11 cellular contexts compared by ENCODE assay signal in the genomic region with DNA sequence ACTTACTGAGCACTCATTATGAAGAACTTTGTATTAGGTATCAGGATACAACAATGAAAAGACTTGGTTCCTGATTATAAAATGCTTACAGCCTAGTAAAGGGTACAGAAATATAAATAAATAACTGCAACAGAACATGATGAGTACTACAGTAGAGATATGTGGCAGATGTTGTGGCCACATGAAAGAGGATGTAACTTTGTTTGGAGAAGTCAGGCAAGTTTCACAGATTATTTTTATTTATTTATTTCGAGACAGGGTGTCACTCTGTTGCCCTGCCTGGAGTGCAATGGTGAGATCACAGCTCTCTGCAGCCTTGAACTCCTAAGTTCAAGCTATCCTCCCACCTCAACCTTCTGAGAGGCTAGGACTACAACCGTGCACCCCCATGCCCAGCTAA. TPM values are rescaled to one million over a fixed set of nuclear protein-coding genes. Genes with fewer than 3 reads are reported as not detected.
DNase-seq lines count a peak whose midpoint lies in the region; ATAC-seq and TF ChIP-seq lines count a peak whose summit lies in the region.
"Had no signal": no experiment of that assay in that cellular context is flagged by ENCODE, and none has a peak within 500 bp of the region (broad histone marks: within the 10 kb centered on the region; RNA-seq: fewer than 3 reads in every experiment).

No MANE protein-coding gene starts in this region.

- no peak for DNase-seq in central memory CD8-positive, alpha-beta T cell (ENCODE audit: low spot score in 2 of 2)
- no peak for DNase-seq in cortex of kidney (lab: John Stamatoyannopoulos, UW)
- DNase-seq in activated CD4-positive, alpha-beta T cell treated with anti-CD3 and anti-CD28 coated beads for 36 hours: no peak
- no peak for DNase-seq in sigmoid colon
- no peak for DNase-seq in ovary
- DNase-seq: Calu3 had no signal

- TF ChIP-seq EP300 in sigmoid colon (IDR thresholded peaks at IDR 0.05) (no peak), ovary (IDR thresholded peaks at IDR 0.05) (no peak)

- H3K27me3 Mint-ChIP-seq in central memory CD8-positive, alpha-beta T cell: peaks cover 14% of the 10 kb centered on the region
- peaks cover 3% of the 10 kb centered on the region for H3K27me3 Mint-ChIP-seq in activated CD4-positive, alpha-beta T cell treated with anti-CD3 and anti-CD28 coated beads for 36 hours

- WGBS in sigmoid colon, 2 donors: 72 to 86% methylated on average over 2 of the region's 2 CpGs
- WGBS in ovary, 3 donors: 12 to 40% (median 12%) methylated on average over 2 of the region's 2 CpGs

- H3K27me3 ChIP-seq in sigmoid colon (no peaks in the 10 kb centered on the region), ovary (no peaks in the 10 kb centered on the region)

- H3K4me3 ChIP-seq in sigmoid colon (no peak overlapping the region), ovary (no peak overlapping the region)

- POLR2A ChIA-PET in activated CD4-positive, alpha-beta T cell treated with anti-CD3 and anti-CD28 coated beads for 36 hours (lab: Charles Lee): no interaction called here

- H3K4me1 ChIP-seq in sigmoid colon (no peaks in the 10 kb centered on the region), ovary (ENCODE audit: insufficient read depth) (no peaks in the 10 kb centered on the region)

- H3K27ac ChIP-seq in sigmoid colon (no peak overlapping the region), ovary (no peak overlapping the region)

- H3K27ac Mint-ChIP-seq in central memory CD8-positive, alpha-beta T cell (ENCODE audit: low read depth): no peak overlapping the region
- no peak overlapping the region for H3K27ac Mint-ChIP-seq in activated CD4-positive, alpha-beta T cell treated with anti-CD3 and anti-CD28 coated beads for 36 hours
- H3K27ac Mint-ChIP-seq: T-helper 1 cell treated with Interleukin-12 subunit alpha and Interleukin-12 subunit beta and Interleukin-4 antibody, amounts not matched to agents 30 μg/mL and 1 μg/mL, for 36 hours had no signal

- H3K4me1 Mint-ChIP-seq in central memory CD8-positive, alpha-beta T cell: no peaks in the 10 kb centered on the region
- H3K4me1 Mint-ChIP-seq in activated CD4-positive, alpha-beta T cell treated with anti-CD3 and anti-CD28 coated beads for 36 hours: no peaks in the 10 kb centered on the region

- H3K9me3 ChIP-seq in sigmoid colon: no peaks in the 10 kb centered on the region
- no peaks in the 10 kb centered on the region for H3K9me3 ChIP-seq in ovary

- ATAC-seq in GM18517 (IDR thresholded peaks at IDR 0.05; ENCODE audit: unreplicated experiment) (peak; percentile 79), GM21447 (IDR thresholded peaks at IDR 0.05; ENCODE audit: unreplicated experiment) (peak; percentile 82), HG03159 (IDR thresholded peaks at IDR 0.05; ENCODE audit: unreplicated experiment) (peak; percentile 90)
- peak; percentile 32 for ATAC-seq in central memory CD8-positive, alpha-beta T cell (replicated peaks; ENCODE audit: extremely low read depth, poor library complexity, severe bottlenecking)
- ATAC-seq in activated CD4-positive, alpha-beta T cell treated with anti-CD3 and anti-CD28 coated beads for 36 hours: no peak
- ATAC-seq: HepG2 had no signal

- H3K4me3 Mint-ChIP-seq in central memory CD8-positive, alpha-beta T cell: no peak overlapping the region
- no peak overlapping the region for H3K4me3 Mint-ChIP-seq in activated CD4-positive, alpha-beta T cell treated with anti-CD3 and anti-CD28 coated beads for 36 hours
- H3K4me3 Mint-ChIP-seq: T-helper 1 cell treated with Interleukin-12 subunit alpha and Interleukin-12 subunit beta and Interleukin-4 antibody, amounts not matched to agents 30 μg/mL and 1 μg/mL, for 36 hours had no signal

- H3K36me3 ChIP-seq in sigmoid colon (no peaks in the 10 kb centered on the region), ovary (no peaks in the 10 kb centered on the region)

- no peaks in the 10 kb centered on the region for H3K9me3 Mint-ChIP-seq in central memory CD8-positive, alpha-beta T cell
- no peaks in the 10 kb centered on the region for H3K9me3 Mint-ChIP-seq in activated CD4-positive, alpha-beta T cell treated with anti-CD3 and anti-CD28 coated beads for 36 hours (ENCODE audit: low read depth)
- H3K9me3 Mint-ChIP-seq: T-helper 1 cell treated with Interleukin-12 subunit alpha and Interleukin-12 subunit beta and Interleukin-4 antibody, amounts not matched to agents 30 μg/mL and 1 μg/mL, for 36 hours had no signal

- no peaks in the 10 kb centered on the region for H3K36me3 Mint-ChIP-seq in central memory CD8-positive, alpha-beta T cell (ENCODE audit: insufficient read depth)
- no peaks in the 10 kb centered on the region for H3K36me3 Mint-ChIP-seq in activated CD4-positive, alpha-beta T cell treated with anti-CD3 and anti-CD28 coated beads for 36 hours (ENCODE audit: low read depth)

- TF ChIP-seq POLR2A in sigmoid colon (IDR thresholded peaks at IDR 0.05) (no peak), ovary (IDR thresholded peaks at IDR 0.05) (no peak)

- CTCF ChIA-PET in activated CD4-positive, alpha-beta T cell treated with anti-CD3 and anti-CD28 coated beads for 36 hours (lab: Charles Lee): no interaction called here

- TF ChIP-seq CTCF in sigmoid colon (IDR thresholded peaks at IDR 0.05) (no peak), ovary (IDR thresholded peaks at IDR 0.05) (no peak)

- intact Hi-C loops in activated CD4-positive, alpha-beta T cell treated with anti-CD3 and anti-CD28 coated beads for 36 hours (cut with DNase I, micrococcal nuclease): no loop called here
- intact Hi-C loops in sigmoid colon (cut with DNase I) (no loop called here), ovary (cut with DNase I) (no loop called here)

RNA-seq across cellular contexts. Expression of a gene that starts 15.8 kb away (rescaled TPM):
- 100 to 1,000 TPM in 1 of 2 experiments, 10 to 100 TPM in 1; 87.2 to 122 TPM for total RNA-seq in activated CD4-positive, alpha-beta T cell treated with anti-CD3 and anti-CD28 coated beads for 36 hours
- total RNA-seq in sigmoid colon (10 to 100 TPM; 25.2 to 37.8 (median 31.4) TPM), ovary (10 to 100 TPM; 17.6 to 63.8 (median 52.2) TPM)
- polyA plus RNA-seq in sigmoid colon (10 to 100 TPM; 37.3 to 56.4 (median 43.2) TPM), ovary (10 to 100 TPM; 14.5 to 58.7 TPM)

RNA-seq across cellular contexts. Expression of a gene that starts 43.5 kb away (rescaled TPM):
- total RNA-seq in activated CD4-positive, alpha-beta T cell treated with anti-CD3 and anti-CD28 coated beads for 36 hours: 1 to 10 TPM; 1.4 to 2.0 TPM
- total RNA-seq in sigmoid colon (10 to 100 TPM; 16.6 to 33.9 (median 27.8) TPM), ovary (10 to 100 TPM; 27.0 to 63.1 (median 56.9) TPM)
- polyA plus RNA-seq in sigmoid colon (100 to 1,000 TPM in 2 of 3 donors, 10 to 100 TPM in 1; 43.5 to 341 (median 174) TPM), ovary (10 to 100 TPM; 18.8 to 83.6 TPM)

Comparison
In these comparisons a context has a peak if more than half of its experiments do, and no peak if none do; other contexts are left out.
1. RNA of a gene that starts 43.5 kb away (total RNA-seq): 27.0 to 63.1 TPM in ovary and 16.6 to 33.9 TPM in sigmoid colon; 1.4 to 2.0 TPM in activated CD4-positive, alpha-beta T cell treated with anti-CD3 and anti-CD28 coated beads for 36 hours; every median in the first group is over 4 times any median in the second.